20 cellular contexts compared by ENCODE assay signal in the genomic region with DNA sequence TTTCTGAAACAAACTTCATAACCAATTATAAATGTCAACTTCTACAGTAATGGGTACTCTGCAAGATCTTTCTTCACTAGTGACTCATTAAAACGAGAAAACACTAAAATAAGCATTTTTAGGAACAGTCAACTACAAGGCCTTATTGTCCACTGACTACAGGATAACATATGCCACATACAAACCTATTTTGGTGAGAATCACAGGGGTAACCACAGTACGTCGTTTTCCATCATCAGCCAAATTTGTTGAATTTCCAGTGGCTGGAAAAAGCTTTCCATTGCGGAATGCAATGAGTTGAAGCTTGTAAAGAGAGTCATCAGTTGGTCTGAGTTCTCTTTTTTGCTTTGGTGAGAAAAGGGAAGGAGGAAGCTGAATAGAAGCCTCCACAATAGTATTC.
A peak's percentile ranks its signal among the peaks of the same experiment; 100 is the strongest.
DNase-seq lines count a peak whose midpoint lies in the region; ATAC-seq and TF ChIP-seq lines count a peak whose summit lies in the region.
"Had no signal": no experiment of that assay in that cellular context is flagged by ENCODE, and none has a peak within 500 bp of the region (broad histone marks: within the 10 kb centered on the region; RNA-seq: fewer than 3 reads in every experiment).

No MANE protein-coding gene starts in this region.

- no peaks in the 10 kb centered on the region for H3K27me3 Mint-ChIP-seq in WTC11 (ENCODE audit: low read depth)
- H3K27me3 Mint-ChIP-seq in glutamatergic neuron (ENCODE audit: unreplicated experiment), result peaks cover 8% of the 10 kb centered on the region
- H3K27me3 Mint-ChIP-seq in stimulated activated memory B cell treated with anti-CD40 and anti-IgM and Interleukin-4, amounts not matched to agents 10 μg/mL and 1 μg/mL and 100 μg/mL, for 72 hours, result no peaks in the 10 kb centered on the region
- H3K27me3 Mint-ChIP-seq: CD4-positive, alpha-beta memory T cell had no signal

- no peak for TF ChIP-seq CTCF in WTC11 (IDR thresholded peaks at IDR 0.05)
- TF ChIP-seq CTCF in glutamatergic neuron (IDR thresholded peaks at IDR 0.05; ENCODE audit: partially characterized antibody, unreplicated experiment), result no peak
- no peak for TF ChIP-seq CTCF in gastrocnemius medialis (IDR thresholded peaks at IDR 0.05 in 4 of 5, conservative IDR thresholded peaks at IDR 0.05 in 1 of 5)

- no peak for ATAC-seq in WTC11
- ATAC-seq in stimulated activated memory B cell treated with anti-CD40 and anti-IgM and Interleukin-4, amounts not matched to agents 10 μg/mL and 1 μg/mL and 100 μg/mL, for 72 hours, result no peak
- no peak for ATAC-seq in HG02759 (IDR thresholded peaks at IDR 0.05; ENCODE audit: unreplicated experiment)
- no peak for ATAC-seq in gastrocnemius medialis
- ATAC-seq: GM12878 had no signal

- no peaks in the 10 kb centered on the region for H3K9me3 ChIP-seq in gastrocnemius medialis

- H3K9me3 Mint-ChIP-seq in WTC11 (no peaks in the 10 kb centered on the region), glutamatergic neuron (ENCODE audit: unreplicated experiment) (peaks cover 11% of the 10 kb centered on the region)
- H3K9me3 Mint-ChIP-seq in stimulated activated memory B cell treated with anti-CD40 and anti-IgM and Interleukin-4, amounts not matched to agents 10 μg/mL and 1 μg/mL and 100 μg/mL, for 72 hours, result no peaks in the 10 kb centered on the region

- H3K27ac ChIP-seq in gastrocnemius medialis, result no peak overlapping the region
- H3K27ac ChIP-seq: GM23248 had no signal

- in situ Hi-C loops in KBM-7 (cut with MboI; ENCODE audit: low pct_unique_long_range_greater_than_20kb, low sequenced_read_pairs), result loop anchor here (25.0 kb wide), 1 partner anchor 274 kb away; a partner anchor contains a TSS
- in situ Hi-C loops in gastrocnemius medialis (cut with MboI; ENCODE audit: low sequenced_read_pairs in 4 of 4), result loop anchor here in 3 of 4 donors (5.0 to 10.0 kb wide), 3 partner anchors 194 to 279 kb away; a partner anchor contains a TSS

- POLR2A ChIA-PET in WTC11 (lab: Charles Lee), result no interaction called here

- no peak for TF ChIP-seq POLR2A in gastrocnemius medialis (IDR thresholded peaks at IDR 0.05)

- no peaks in the 10 kb centered on the region for H3K4me1 Mint-ChIP-seq in WTC11
- peaks cover 42% of the 10 kb centered on the region for H3K4me1 Mint-ChIP-seq in glutamatergic neuron (ENCODE audit: low read depth, unreplicated experiment)
- no peaks in the 10 kb centered on the region for H3K4me1 Mint-ChIP-seq in stimulated activated memory B cell treated with anti-CD40 and anti-IgM and Interleukin-4, amounts not matched to agents 10 μg/mL and 1 μg/mL and 100 μg/mL, for 72 hours
- H3K4me1 Mint-ChIP-seq: CD4-positive, alpha-beta memory T cell had no signal

- CTCF ChIA-PET in WTC11 (lab: Charles Lee), result interaction anchor here (0.8 kb wide), 1 partner anchor 624 kb away, joined by 4 read pairs; no protein-coding TSS in a partner anchor

- H3K4me3 ChIP-seq in gastrocnemius medialis, result no peak overlapping the region
- H3K4me3 ChIP-seq: GM12878, GM23248 had no signal

- peak overlapping the region; percentile 19; the same call in 1 of the 2 replicates for H3K27ac Mint-ChIP-seq in WTC11
- peak overlapping the region; percentile 95 for H3K27ac Mint-ChIP-seq in glutamatergic neuron (ENCODE audit: unreplicated experiment)
- no peak overlapping the region for H3K27ac Mint-ChIP-seq in stimulated activated memory B cell treated with anti-CD40 and anti-IgM and Interleukin-4, amounts not matched to agents 10 μg/mL and 1 μg/mL and 100 μg/mL, for 72 hours
- H3K27ac Mint-ChIP-seq: CD4-positive, alpha-beta memory T cell had no signal

- DNase-seq in KBM-7, result peak; percentile 6
- DNase-seq in MV-4-11 (lab: John Stamatoyannopoulos, UW), result peak; percentile 66
- no peak for DNase-seq in WTC11 (ENCODE audit: low spot score)
- no peak for DNase-seq in glutamatergic neuron
- DNase-seq in activated CD4-positive, CD25-positive, alpha-beta regulatory T cell treated with anti-CD3 and anti-CD28 coated beads, Interleukin-2, amount 50 U/mL, for 72 hours, result no peak
- DNase-seq in gastrocnemius medialis, result no peak
- DNase-seq: C1 segment of cervical spinal cord; Calu3; CD4-positive, alpha-beta memory T cell; COR-L47; DMS 273 treated with DMSO at 0.1 percent for 48 hours; DMS79; EL; GDM1; GM23248; H7; HCEC 1CT had no signal

- H3K36me3 Mint-ChIP-seq in WTC11 (peaks cover 22% of the 10 kb centered on the region), glutamatergic neuron (ENCODE audit: unreplicated experiment) (peaks cover 5% of the 10 kb centered on the region)
- no peaks in the 10 kb centered on the region for H3K36me3 Mint-ChIP-seq in stimulated activated memory B cell treated with anti-CD40 and anti-IgM and Interleukin-4, amounts not matched to agents 10 μg/mL and 1 μg/mL and 100 μg/mL, for 72 hours
- H3K36me3 Mint-ChIP-seq: CD4-positive, alpha-beta memory T cell had no signal

- no peaks in the 10 kb centered on the region for H3K4me1 ChIP-seq in gastrocnemius medialis

- H3K27me3 ChIP-seq in gastrocnemius medialis, result no peaks in the 10 kb centered on the region

- no peaks in the 10 kb centered on the region for H3K36me3 ChIP-seq in gastrocnemius medialis

- H3K4me3 Mint-ChIP-seq in WTC11 (no peak overlapping the region), glutamatergic neuron (ENCODE audit: unreplicated experiment) (peak overlapping the region; percentile 44)
- H3K4me3 Mint-ChIP-seq in stimulated activated memory B cell treated with anti-CD40 and anti-IgM and Interleukin-4, amounts not matched to agents 10 μg/mL and 1 μg/mL and 100 μg/mL, for 72 hours, result no peak overlapping the region
- H3K4me3 Mint-ChIP-seq: CD4-positive, alpha-beta memory T cell had no signal

- intact Hi-C loops in gastrocnemius medialis (cut with DNase I; ENCODE audit: low total_unique reads), result loop anchor here (5.0 kb wide), 2 partner anchors 104 to 264 kb away; a partner anchor contains a TSS

TF ChIP-seq in WTC11, 78 proteins besides CTCF, POLR2A, EP300 and RAD21:
- TF ChIP-seq FOXK1 (CRISPR knock-in tag; IDR thresholded peaks at IDR 0.05), result no peak
- TF ChIP-seq ESRRA (CRISPR knock-in tag; IDR thresholded peaks at IDR 0.05; ENCODE audit: borderline replicate concordance), result no peak
- TF ChIP-seq JUN (CRISPR knock-in tag; IDR thresholded peaks at IDR 0.05), result no peak
- TF ChIP-seq PRRX2 (CRISPR knock-in tag; IDR thresholded peaks at IDR 0.05), result no peak
- TF ChIP-seq ATF1 (CRISPR knock-in tag; IDR thresholded peaks at IDR 0.05), result no peak
- TF ChIP-seq TP53 (CRISPR knock-in tag; IDR thresholded peaks at IDR 0.05), result no peak
- TF ChIP-seq NFATC4 (CRISPR knock-in tag; IDR thresholded peaks at IDR 0.05), result no peak
- no peak for TF ChIP-seq ZNF138 (CRISPR knock-in tag; conservative IDR thresholded peaks at IDR 0.05)

Comparison
In these comparisons a context has a peak if more than half of its experiments do, and no peak if none do; other contexts are left out.
1. DNase-seq: peak in KBM-7 (single experiment) and MV-4-11 (single experiment); none in WTC11 (single experiment), glutamatergic neuron (single experiment), activated CD4-positive, CD25-positive, alpha-beta regulatory T cell treated with anti-CD3 and anti-CD28 coated beads, Interleukin-2, amount 50 U/mL, for 72 hours (single experiment) and gastrocnemius medialis (0 of 2).